14 cellular contexts compared by ENCODE assay signal in genomic region chr2:10741139-10741538, GRCh38. TPM values are rescaled to one million over a fixed set of nuclear protein-coding genes. Genes with fewer than 3 reads are reported as not detected.
"Had no signal": no experiment of that assay in that cellular context is flagged by ENCODE, and none has a peak within 500 bp of the region (broad histone marks: within the 10 kb centered on the region; RNA-seq: fewer than 3 reads in every experiment).

No MANE protein-coding gene starts in this region.

- DNase-seq: activated CD4-positive, alpha-beta memory T cell treated with anti-CD3 and anti-CD28 coated beads for 36 hours; activated effector memory CD4-positive, alpha-beta T cell treated with Interleukin-2 at 50 U/mL for 16 hours; activated naive CD4-positive, alpha-beta T cell treated with anti-CD3 and anti-CD28 coated beads, Interleukin-2, amount 50 U/mL, for 16 hours; activated T-cell treated with anti-CD3 and anti-CD28 coated beads, Interleukin-2, amount 50 U/mL, for 24 hours; erythroblast; heart right ventricle; left cardiac atrium; naive B cell; T1000 had no signal

- H3K4me1 ChIP-seq: gastroesophageal sphincter, heart right ventricle had no signal

- ATAC-seq: gastroesophageal sphincter; heart right ventricle; left cardiac atrium; stimulated activated effector memory CD8-positive, alpha-beta T cell treated with anti-CD3 and anti-CD28 coated beads, Interleukin-12 subunit alpha, Interleukin-12 subunit beta, amount 100 ng/mL, for 72 hours had no signal

- H3K9me3 ChIP-seq: gastroesophageal sphincter, heart right ventricle, neutrophil, thoracic aorta had no signal

- H3K9me3 Mint-ChIP-seq: activated CD4-positive, alpha-beta memory T cell treated with anti-CD3 and anti-CD28 coated beads for 36 hours; activated T-cell treated with anti-CD3 and anti-CD28 coated beads, Interleukin-2, amount 50 U/mL, for 24 hours; naive B cell; stimulated activated effector memory CD8-positive, alpha-beta T cell treated with anti-CD3 and anti-CD28 coated beads, Interleukin-12 subunit alpha, Interleukin-12 subunit beta, amount 100 ng/mL, for 72 hours had no signal

- H3K4me3 ChIP-seq: gastroesophageal sphincter, heart right ventricle, lung, thoracic aorta had no signal

- H3K4me3 Mint-ChIP-seq: activated CD4-positive, alpha-beta memory T cell treated with anti-CD3 and anti-CD28 coated beads for 36 hours; activated T-cell treated with anti-CD3 and anti-CD28 coated beads, Interleukin-2, amount 50 U/mL, for 24 hours; stimulated activated effector memory CD8-positive, alpha-beta T cell treated with anti-CD3 and anti-CD28 coated beads, Interleukin-12 subunit alpha, Interleukin-12 subunit beta, amount 100 ng/mL, for 72 hours had no signal

- H3K27ac Mint-ChIP-seq: activated CD4-positive, alpha-beta memory T cell treated with anti-CD3 and anti-CD28 coated beads for 36 hours; activated T-cell treated with anti-CD3 and anti-CD28 coated beads, Interleukin-2, amount 50 U/mL, for 24 hours; stimulated activated effector memory CD8-positive, alpha-beta T cell treated with anti-CD3 and anti-CD28 coated beads, Interleukin-12 subunit alpha, Interleukin-12 subunit beta, amount 100 ng/mL, for 72 hours had no signal

- H3K27me3 Mint-ChIP-seq: activated T-cell treated with anti-CD3 and anti-CD28 coated beads, Interleukin-2, amount 50 U/mL, for 24 hours had no signal

- H3K36me3 ChIP-seq: gastroesophageal sphincter, heart right ventricle, neutrophil, thoracic aorta had no signal

- H3K36me3 Mint-ChIP-seq: activated CD4-positive, alpha-beta memory T cell treated with anti-CD3 and anti-CD28 coated beads for 36 hours; naive B cell; stimulated activated effector memory CD8-positive, alpha-beta T cell treated with anti-CD3 and anti-CD28 coated beads, Interleukin-12 subunit alpha, Interleukin-12 subunit beta, amount 100 ng/mL, for 72 hours had no signal

- H3K27me3 ChIP-seq: gastroesophageal sphincter, heart right ventricle, neutrophil had no signal

RNA-seq across cellular contexts. Expression of gene ATP6V1C2, which starts 19.7 kb away (rescaled TPM):
- total RNA-seq: activated CD4-positive, alpha-beta memory T cell treated with anti-CD3 and anti-CD28 coated beads for 36 hours had no signal
